In the genomic region with DNA sequence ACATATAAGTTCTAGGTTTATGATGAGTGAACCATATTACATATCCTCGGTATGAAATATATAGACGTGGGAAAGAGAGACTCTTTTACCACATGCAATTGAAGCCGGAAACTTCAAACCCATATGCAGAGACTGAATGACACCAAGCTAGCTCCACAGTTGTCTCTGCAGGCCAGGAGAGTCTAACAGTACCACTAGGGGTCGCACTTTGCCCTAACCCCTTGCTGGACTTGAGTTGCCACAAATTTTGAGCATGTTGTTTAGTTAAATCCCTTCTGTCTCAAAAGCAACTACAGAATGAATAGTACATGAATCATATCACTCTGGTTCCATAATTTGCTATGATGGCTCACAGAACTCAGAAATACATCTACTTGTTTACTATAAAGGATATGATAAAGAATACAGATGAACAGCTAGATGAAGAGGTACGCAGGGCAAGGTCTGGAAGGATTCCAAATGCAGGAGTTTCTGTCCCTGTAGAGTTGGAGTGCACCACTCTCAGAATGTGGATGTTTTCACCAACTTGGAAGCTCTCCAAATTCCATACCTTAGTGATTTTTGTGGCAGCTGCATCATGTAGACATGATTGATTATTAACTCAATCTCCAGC, we compare ENCODE assay signal across 9 cellular contexts.
DNase-seq lines count a peak whose midpoint lies in the region; ATAC-seq, FAIRE-seq and TF ChIP-seq lines count a peak whose summit lies in the region.
"Had no signal": no experiment of that assay in that cellular context is flagged by ENCODE, and none has a peak within 500 bp of the region (broad histone marks: within the 10 kb centered on the region; RNA-seq: fewer than 3 reads in every experiment).

No MANE protein-coding gene starts in this region.

- no peaks in the 10 kb centered on the region for H3K9me3 ChIP-seq in DND-41 (ENCODE audit: insufficient read depth, low read length, severe bottlenecking)
- peaks cover 0 to 4% of the 10 kb centered on the region in 2 donors for H3K9me3 ChIP-seq in kidney (ENCODE audit: control insufficient read depth in 1 of 2, low read length in 2 of 2)
- H3K9me3 ChIP-seq in vagina = no peaks in the 10 kb centered on the region

- H3K27me3 ChIP-seq in DND-41 (ENCODE audit: insufficient read depth, low read length, poor library complexity) (peaks cover 3% of the 10 kb centered on the region), vagina (no peaks in the 10 kb centered on the region)

- ATAC-seq in DND-41 (ENCODE audit: insufficient read depth, low read depth) (peak; percentile 95), GM19351 (IDR thresholded peaks at IDR 0.05; ENCODE audit: unreplicated experiment) (peak; percentile 92), HG03439 (IDR thresholded peaks at IDR 0.05; ENCODE audit: unreplicated experiment) (peak; percentile 78)

- H3K9ac ChIP-seq in DND-41 (ENCODE audit: low read depth, low read length) (no peak overlapping the region), kidney (ENCODE audit: low read length in 2 of 2) (no peak overlapping the region)

- DNase-seq in DND-41 (peak; percentile 66), RKO (ENCODE audit: low spot score) (peak; percentile 71), kidney (no peak), vagina (ENCODE audit: extremely low spot score in 2 of 2) (no peak)
- DNase-seq in activated naive CD4-positive, alpha-beta T cell treated with anti-CD3 and anti-CD28 coated beads, Interleukin-2, amount 50 U/mL, for 16 hours = peak; percentile 43
- peak; percentile 33 for DNase-seq in stimulated activated CD8-positive, alpha-beta memory T cell treated with anti-CD3 and anti-CD28 coated beads, Interleukin-4, amount 100 ng/mL, for 24 hours (ENCODE audit: low read depth)

- H2AFZ ChIP-seq in DND-41 (ENCODE audit: low read depth, low read length) = no peak overlapping the region

- intact Hi-C loops in kidney (cut with DNase I) = no loop called here
- intact Hi-C loops in vagina (cut with DNase I) = loop anchor here (10.0 kb wide), 1 partner anchor 489 kb away; no protein-coding TSS in a partner anchor

- TF ChIP-seq POLR2A in vagina (IDR thresholded peaks at IDR 0.05) = no peak

- H3K4me1 ChIP-seq in DND-41 (ENCODE audit: insufficient read depth, low read length) (peaks cover 4% of the 10 kb centered on the region; the same call in 1 of the 2 replicates), kidney (ENCODE audit: control insufficient read depth in 1 of 2, insufficient read depth in 1 of 2, low read depth in 1 of 2, low read length in 2 of 2) (no peaks in the 10 kb centered on the region), vagina (no peaks in the 10 kb centered on the region)

- peak; percentile 90 for TF ChIP-seq CTCF in DND-41 (IDR thresholded peaks at IDR 0.05; ENCODE audit: borderline replicate concordance, extremely low read depth, low read length, poor library complexity, severe bottlenecking)
- peak; percentile 49 for TF ChIP-seq CTCF in kidney (IDR thresholded peaks at IDR 0.05; ENCODE audit: borderline replicate concordance, extremely low read depth, insufficient read depth)
- no peak for TF ChIP-seq CTCF in vagina (IDR thresholded peaks at IDR 0.05)

- FAIRE-seq in kidney (lab: Jason Lieb, UNC) = no peak
- FAIRE-seq: endometrium had no signal

- no peak overlapping the region for H3K4me3 ChIP-seq in DND-41 (ENCODE audit: low read depth in 1 of 2, low read length in 2 of 2)
- no peak overlapping the region for H3K4me3 ChIP-seq in kidney (ENCODE audit: low read length in 2 of 2)
- no peak overlapping the region for H3K4me3 ChIP-seq in vagina

- H3K27ac ChIP-seq in DND-41 (ENCODE audit: low read length) (no peak overlapping the region), kidney (ENCODE audit: low read depth in 2 of 2, low read length in 2 of 2) (no peak overlapping the region), vagina (no peak overlapping the region)

- H3K79me2 ChIP-seq in DND-41 (ENCODE audit: insufficient read depth, low read length) = no peaks in the 10 kb centered on the region

- no peak overlapping the region for H3K4me2 ChIP-seq in DND-41 (ENCODE audit: insufficient read depth, low read length)

- no peaks in the 10 kb centered on the region for H4K20me1 ChIP-seq in DND-41 (ENCODE audit: insufficient read depth, low read length)

- H3K36me3 ChIP-seq in DND-41 (ENCODE audit: insufficient read depth, low read length) (no peaks in the 10 kb centered on the region), kidney (ENCODE audit: control insufficient read depth in 1 of 2, insufficient read depth in 2 of 2, low read length in 2 of 2) (no peaks in the 10 kb centered on the region), vagina (no peaks in the 10 kb centered on the region)

Comparison
In these comparisons a context has a peak if more than half of its experiments do, and no peak if none do; other contexts are left out.
1. DNase-seq: peak in DND-41 (single experiment), RKO (single experiment), activated naive CD4-positive, alpha-beta T cell treated with anti-CD3 and anti-CD28 coated beads, Interleukin-2, amount 50 U/mL, for 16 hours (single experiment) and stimulated activated CD8-positive, alpha-beta memory T cell treated with anti-CD3 and anti-CD28 coated beads, Interleukin-4, amount 100 ng/mL, for 24 hours (single experiment); none in kidney (single experiment) and vagina (0 of 2).
2. CTCF ChIP-seq: peak in DND-41 (single experiment) and kidney (single experiment); none in vagina (0 of 3).
3. Peak in every context shown above with its lines, with median percentiles within 50 percentile points of each other: ATAC-seq.